Comparison of ENCODE assay signal across 32 cellular contexts in genomic region chr6:137412562-137412961, GRCh38.
"Had no signal": no experiment of that assay in that cellular context is flagged by ENCODE, and none has a peak within 500 bp of the region (broad histone marks: within the 10 kb centered on the region; RNA-seq: fewer than 3 reads in every experiment).

No MANE protein-coding gene starts in this region.

- H3K27me3 ChIP-seq: cardiac muscle cell had no signal

- H3K4me3 ChIP-seq: ascending aorta, cardiac muscle cell had no signal

- ATAC-seq: activated CD8-positive, alpha-beta memory T cell treated with anti-CD3 and anti-CD28 coated beads, Interleukin-2, amount 10 ng/mL, durations not matched to agents 7 days and 5 days; activated T-cell treated with anti-CD3 and anti-CD28 coated beads, Interleukin-2, amount 50 U/mL, for 72 hours; activated T-helper 17 cell treated with anti-CD3 and anti-CD28 coated beads, Interleukin-2, amount 50 U/mL, for 72 hours had no signal

- H3K27ac ChIP-seq: ascending aorta, cardiac muscle cell, WERI-Rb-1 had no signal

- H3K4me1 ChIP-seq: ascending aorta had no signal

- H3K9me3 ChIP-seq: ascending aorta had no signal

- DNase-seq: activated CD4-positive, alpha-beta memory T cell treated with anti-CD3 and anti-CD28 coated beads, Interleukin-2, amount 10 ng/mL, durations not matched to agents 7 days and 5 days; activated CD4-positive, alpha-beta T cell treated with anti-CD3 and anti-CD28 coated beads for 1 hour; activated CD4-positive, alpha-beta T cell treated with anti-CD3 and anti-CD28 coated beads for 48 hours; activated CD4-positive, CD25-positive, alpha-beta regulatory T cell; activated CD8-positive, alpha-beta memory T cell treated with anti-CD3 and anti-CD28 coated beads for 24 hours; activated CD8-positive, alpha-beta memory T cell treated with anti-CD3 and anti-CD28 coated beads, Interleukin-2, amount 10 ng/mL, durations not matched to agents 7 days and 5 days; activated effector memory CD4-positive, alpha-beta T cell treated with anti-CD3 and anti-CD28 coated beads, Interleukin-2, amount 50 U/mL, for 16 hours; activated naive CD4-positive, alpha-beta T cell; activated naive CD4-positive, alpha-beta T cell treated with anti-CD3 and anti-CD28 coated beads, Interleukin-2, amount 50 U/mL, for 16 hours; activated naive CD8-positive, alpha-beta T cell treated with anti-CD3 and anti-CD28 coated beads for 36 hours; activated T-cell treated with anti-CD3 and anti-CD28 coated beads, Interleukin-2, amount 50 U/mL, for 1 hour; activated T-cell treated with anti-CD3 and anti-CD28 coated beads, Interleukin-2, amount 50 U/mL, for 72 hours; amniotic stem cell; Kasumi-1; KG1; MM.1S; MV-4-11; NCI-H1092 treated with DMSO at 0.1 percent for 48 hours; NCI-H146; NCI-H187 treated with DMSO at 0.1 percent for 48 hours; NCI-H2081; NCI-H2171 treated with DMSO at 0.1 percent for 48 hours; NCI-H345; NCI-H524 treated with DMSO at 0.1 percent for 48 hours; NCI-H748 treated with DMSO at 0.1 percent for 48 hours; NK-92 treated with Interleukin-12 subunit alpha and Interleukin-12 subunit beta, amount 100 ng/mL, for 24 hours; Right ventricle myocardium superior; T1000; WERI-Rb-1 had no signal

- H3K36me3 ChIP-seq: ascending aorta, cardiac muscle cell, WERI-Rb-1 had no signal
